In the genomic region with DNA sequence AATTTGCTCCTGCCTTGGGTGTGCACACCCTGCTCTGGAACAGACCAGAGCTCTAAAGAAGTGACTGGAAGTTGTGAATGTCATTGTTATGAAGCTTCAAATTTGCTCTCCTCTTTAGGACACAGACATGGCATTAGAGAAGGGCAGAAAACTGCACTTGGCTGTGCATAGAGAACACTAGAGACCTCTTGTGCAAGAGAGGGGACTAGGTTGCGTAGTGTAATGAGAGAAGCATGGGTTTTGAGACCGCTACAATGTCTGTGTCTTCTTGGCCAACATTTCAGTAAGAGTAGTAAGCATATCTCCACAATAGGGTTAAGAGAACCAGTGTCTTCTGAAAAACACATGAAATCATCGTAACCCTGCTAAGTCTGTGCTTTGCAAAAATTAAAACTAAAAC, we compare ENCODE assay signal across 22 cellular contexts.
"Had no signal": no experiment of that assay in that cellular context is flagged by ENCODE, and none has a peak within 500 bp of the region (broad histone marks: within the 10 kb centered on the region; RNA-seq: fewer than 3 reads in every experiment).

No MANE protein-coding gene starts in this region.

- H3K27me3 ChIP-seq: colonic mucosa, gastroesophageal sphincter, heart right ventricle, ovary, right lobe of liver, suprapubic skin, transverse colon, vagina had no signal

- H3K36me3 ChIP-seq: colonic mucosa, gastroesophageal sphincter, heart right ventricle, left ventricle myocardium inferior, ovary, right lobe of liver, suprapubic skin, transverse colon, vagina had no signal

- FAIRE-seq: endometrium had no signal

- ATAC-seq: activated T-cell treated with anti-CD3 and anti-CD28 coated beads, Interleukin-2, amount 50 U/mL, for 72 hours; gastroesophageal sphincter; heart right ventricle; right lobe of liver; stimulated activated naive CD8-positive, alpha-beta T cell treated with anti-CD3 and anti-CD28 coated beads, Interleukin-15, amount 100 ng/mL, for 72 hours had no signal

- H3K4me3 ChIP-seq: colonic mucosa, gastroesophageal sphincter, heart right ventricle, left ventricle myocardium inferior, ovary, right lobe of liver, suprapubic skin, transverse colon, vagina had no signal

- DNase-seq: activated CD4-positive, alpha-beta T cell treated with anti-CD3 and anti-CD28 coated beads for 1 hour; activated effector memory CD4-positive, alpha-beta T cell treated with anti-CD3 and anti-CD28 coated beads, Interleukin-2, amount 50 U/mL, for 16 hours; activated naive CD4-positive, alpha-beta T cell treated with anti-CD3 and anti-CD28 coated beads, Interleukin-2, amount 50 U/mL, for 16 hours; activated T-cell treated with anti-CD3 and anti-CD28 coated beads, Interleukin-2, amount 50 U/mL, for 72 hours; aorta; colonic mucosa; erythroblast; heart right ventricle; kidney glomerular epithelial cell; left ventricle myocardium inferior; mammary epithelial cell; ovary; right lobe of liver; small intestine; stimulated activated CD4-positive, alpha-beta T cell treated with anti-CD3 and anti-CD28 coated beads, Interleukin-15, amount 100 ng/mL, for 24 hours; stimulated activated CD4-positive, alpha-beta T cell treated with anti-CD3 and anti-CD28 coated beads, Interleukin-2, amount 100 ng/mL, for 48 hours; stimulated activated naive CD8-positive, alpha-beta T cell treated with anti-CD3 and anti-CD28 coated beads, Interleukin-15, amount 100 ng/mL, for 72 hours; transverse colon had no signal

- H3K4me1 ChIP-seq: colonic mucosa, gastroesophageal sphincter, right lobe of liver, transverse colon, vagina had no signal

- H3K9me3 ChIP-seq: colonic mucosa, ovary, right lobe of liver, suprapubic skin, transverse colon, vagina had no signal

- H3K27ac ChIP-seq: colonic mucosa, gastroesophageal sphincter, ovary, right lobe of liver, suprapubic skin, transverse colon, vagina had no signal
